ENCODE assay signal across 1 cellular context in the genomic region with DNA sequence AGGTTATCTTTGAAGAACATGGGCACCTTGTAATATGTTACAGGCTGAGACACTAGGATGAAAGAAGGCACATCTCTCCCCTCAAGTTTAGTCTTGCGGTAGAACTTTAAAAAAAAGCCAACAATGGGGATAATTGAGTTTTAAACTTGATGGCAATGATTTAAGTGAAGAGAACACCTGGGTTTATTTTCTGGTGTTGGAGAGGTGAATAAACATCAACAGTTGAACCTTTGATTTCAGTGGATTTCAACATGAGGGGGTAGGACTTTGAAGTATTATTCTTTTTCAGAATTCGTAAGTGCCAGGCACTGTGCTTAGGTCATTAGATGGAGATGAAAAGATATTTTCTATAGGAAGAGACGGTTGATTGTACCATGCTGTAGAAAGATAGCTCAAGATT.
TF ChIP-seq lines count a peak whose summit lies in the region.

No MANE protein-coding gene starts in this region.

TF ChIP-seq in IMR-90, 13 proteins besides CTCF, POLR2A, EP300 and RAD21:
- TF ChIP-seq MAZ (IDR thresholded peaks at IDR 0.05; ENCODE audit: borderline replicate concordance, low read depth, low read length) (no peak), MXI1 (IDR thresholded peaks at IDR 0.05; ENCODE audit: borderline replicate concordance, low read depth, low read length) (no peak), RFX5 (IDR thresholded peaks at IDR 0.05; ENCODE audit: low read depth, low read length) (no peak)
- TF ChIP-seq, protein P1, sequence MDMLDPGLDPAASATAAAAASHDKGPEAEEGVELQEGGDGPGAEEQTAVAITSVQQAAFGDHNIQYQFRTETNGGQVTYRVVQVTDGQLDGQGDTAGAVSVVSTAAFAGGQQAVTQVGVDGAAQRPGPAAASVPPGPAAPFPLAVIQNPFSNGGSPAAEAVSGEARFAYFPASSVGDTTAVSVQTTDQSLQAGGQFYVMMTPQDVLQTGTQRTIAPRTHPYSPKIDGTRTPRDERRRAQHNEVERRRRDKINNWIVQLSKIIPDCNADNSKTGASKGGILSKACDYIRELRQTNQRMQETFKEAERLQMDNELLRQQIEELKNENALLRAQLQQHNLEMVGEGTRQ (IDR thresholded peaks at IDR 0.05; ENCODE audit: low read depth, low read length), result no peak
TF ChIP-seq in IMR-90: peak in this region for 0.
